In the genomic region with DNA sequence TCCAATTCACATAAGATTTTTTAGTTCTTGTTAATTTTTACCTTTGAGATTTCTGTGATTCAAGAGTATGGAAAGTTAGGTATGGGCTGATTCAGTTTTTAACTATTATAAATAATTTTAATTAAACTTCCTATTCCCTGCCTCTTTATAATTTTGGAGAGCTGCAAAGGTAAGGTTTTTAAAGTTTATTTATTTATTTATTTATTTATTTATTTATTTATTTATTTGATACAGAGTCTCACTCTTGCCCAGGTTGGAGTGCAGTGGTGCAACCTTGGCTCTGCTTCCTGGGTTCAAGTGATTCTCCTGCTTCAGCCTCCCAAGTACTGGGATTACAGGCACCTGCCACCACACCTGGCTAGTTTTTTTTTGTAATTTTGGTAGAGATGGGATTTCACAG, we compare ENCODE assay signal across 31 cellular contexts.
"Had no signal": no experiment of that assay in that cellular context is flagged by ENCODE, and none has a peak within 500 bp of the region (broad histone marks: within the 10 kb centered on the region; RNA-seq: fewer than 3 reads in every experiment).

No MANE protein-coding gene starts in this region.

- H3K4me3 ChIP-seq: adrenal gland, body of pancreas, breast epithelium had no signal

- H3K36me3 ChIP-seq: adrenal gland, brain microvascular endothelial cell, breast epithelium had no signal

- H3K27ac ChIP-seq: adrenal gland, body of pancreas, brain microvascular endothelial cell, breast epithelium, VCaP had no signal

- H3K4me1 ChIP-seq: adrenal gland, body of pancreas, breast epithelium had no signal

- H3K9me3 ChIP-seq: adrenal gland, body of pancreas, breast epithelium had no signal

- H3K27me3 ChIP-seq: adrenal gland, body of pancreas, brain microvascular endothelial cell, breast epithelium had no signal

- DNase-seq: activated B cell treated with CpG ODN at 0.5 μM for 24 hours; activated CD4-positive, alpha-beta memory T cell treated with anti-CD3 and anti-CD28 coated beads for 36 hours; activated CD4-positive, alpha-beta T cell treated with anti-CD3 and anti-CD28 coated beads for 4 hours; activated CD4-positive, alpha-beta T cell treated with anti-CD3 and anti-CD28 coated beads, Interleukin-2, amount 10 ng/mL, durations not matched to agents 24 days and 14 days; activated CD4-positive, alpha-beta T cell treated with anti-CD3 and anti-CD28 coated beads, Interleukin-2, amount 50 U/mL, for 1 hour; activated CD4-positive, alpha-beta T cell treated with anti-CD3 and anti-CD28 coated beads, Interleukin-2, amount 50 U/mL, for 4 hours; activated CD4-positive, CD25-positive, alpha-beta regulatory T cell treated with anti-CD3 and anti-CD28 coated beads, Interleukin-2, amount 50 U/mL, for 72 hours; activated CD8-positive, alpha-beta memory T cell treated with anti-CD3 and anti-CD28 coated beads, Interleukin-2, amount 50 U/mL, for 4 hours; activated CD8-positive, alpha-beta T cell treated with anti-CD3 and anti-CD28 coated beads for 36 hours; activated effector memory CD4-positive, alpha-beta T cell treated with anti-CD3 and anti-CD28 coated beads, Interleukin-2, amount 50 U/mL, for 16 hours; activated gamma-delta T cell treated with Interleukin-2 at 50 U/mL for 16 hours; activated naive CD4-positive, alpha-beta T cell; activated naive CD4-positive, alpha-beta T cell treated with anti-CD3 and anti-CD28 coated beads for 36 hours; activated naive CD4-positive, alpha-beta T cell treated with anti-CD3 and anti-CD28 coated beads, Interleukin-2, amount 50 U/mL, for 16 hours; activated naive CD8-positive, alpha-beta T cell treated with anti-CD3 and anti-CD28 coated beads for 36 hours; activated T-cell treated with anti-CD3 and anti-CD28 coated beads for 4 hours; activated T-cell treated with anti-CD3 and anti-CD28 coated beads, Interleukin-2, amount 50 U/mL, for 1 hour; activated T-cell treated with anti-CD3 and anti-CD28 coated beads, Interleukin-2, amount 50 U/mL, for 4 hours; activated T-cell treated with anti-CD3 and anti-CD28 coated beads, Interleukin-2, amount 50 U/mL, for 72 hours; adrenal gland; amniotic stem cell; aorta; body of pancreas; brain microvascular endothelial cell; central memory CD4-positive, alpha-beta T cell; T-helper 2 cell; T-helper 9 cell had no signal

- FAIRE-seq: astrocyte, TTC549 had no signal
